In genomic region chr19:1510442-1510806, GRCh38 we compare ENCODE assay signal across 2 cellular contexts.
TF ChIP-seq lines count a peak whose summit lies in the region.

No MANE protein-coding gene starts in this region.

TF ChIP-seq in H1, 55 proteins besides CTCF, POLR2A, EP300 and RAD21:
- TF ChIP-seq SP2 (IDR thresholded peaks at IDR 0.05; ENCODE audit: low read length), result no peak
- no peak for TF ChIP-seq BRCA1 (IDR thresholded peaks at IDR 0.05; ENCODE audit: low read depth, low read length)
- peak; percentile 38; the same call in 1 of the 2 replicates for TF ChIP-seq TEAD4 (IDR thresholded peaks at IDR 0.05; ENCODE audit: low read depth, low read length)
- TF ChIP-seq, protein P1, sequence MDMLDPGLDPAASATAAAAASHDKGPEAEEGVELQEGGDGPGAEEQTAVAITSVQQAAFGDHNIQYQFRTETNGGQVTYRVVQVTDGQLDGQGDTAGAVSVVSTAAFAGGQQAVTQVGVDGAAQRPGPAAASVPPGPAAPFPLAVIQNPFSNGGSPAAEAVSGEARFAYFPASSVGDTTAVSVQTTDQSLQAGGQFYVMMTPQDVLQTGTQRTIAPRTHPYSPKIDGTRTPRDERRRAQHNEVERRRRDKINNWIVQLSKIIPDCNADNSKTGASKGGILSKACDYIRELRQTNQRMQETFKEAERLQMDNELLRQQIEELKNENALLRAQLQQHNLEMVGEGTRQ (IDR thresholded peaks at IDR 0.05; ENCODE audit: low read length), result no peak
- TF ChIP-seq MAX (IDR thresholded peaks at IDR 0.05), result no peak

TF ChIP-seq in HEK293T, 16 proteins besides CTCF, POLR2A, EP300 and RAD21:
- TF ChIP-seq ELF4 (IDR thresholded peaks at IDR 0.05), result no peak
- TF ChIP-seq ZNF384 (IDR thresholded peaks at IDR 0.05), result no peak
- no peak for TF ChIP-seq SUZ12 (IDR thresholded peaks at IDR 0.05)
- TF ChIP-seq SP1 (IDR thresholded peaks at IDR 0.05), result no peak
- no peak for TF ChIP-seq CTBP1 (IDR thresholded peaks at IDR 0.05; ENCODE audit: borderline replicate concordance)
- TF ChIP-seq, protein P2, sequence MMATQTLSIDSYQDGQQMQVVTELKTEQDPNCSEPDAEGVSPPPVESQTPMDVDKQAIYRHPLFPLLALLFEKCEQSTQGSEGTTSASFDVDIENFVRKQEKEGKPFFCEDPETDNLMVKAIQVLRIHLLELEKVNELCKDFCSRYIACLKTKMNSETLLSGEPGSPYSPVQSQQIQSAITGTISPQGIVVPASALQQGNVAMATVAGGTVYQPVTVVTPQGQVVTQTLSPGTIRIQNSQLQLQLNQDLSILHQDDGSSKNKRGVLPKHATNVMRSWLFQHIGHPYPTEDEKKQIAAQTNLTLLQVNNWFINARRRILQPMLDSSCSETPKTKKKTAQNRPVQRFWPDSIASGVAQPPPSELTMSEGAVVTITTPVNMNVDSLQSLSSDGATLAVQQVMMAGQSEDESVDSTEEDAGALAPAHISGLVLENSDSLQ (IDR thresholded peaks at IDR 0.05), result no peak
- no peak for TF ChIP-seq TARDBP (IDR thresholded peaks at IDR 0.05)
- no peak for TF ChIP-seq HDGF (IDR thresholded peaks at IDR 0.05; ENCODE audit: borderline replicate concordance)
- no peak for TF ChIP-seq BHLHE40 (IDR thresholded peaks at IDR 0.05; ENCODE audit: borderline replicate concordance)
- TF ChIP-seq L3MBTL2 (conservative IDR thresholded peaks at IDR 0.05), result no peak
- no peak for TF ChIP-seq NFRKB (IDR thresholded peaks at IDR 0.05)
- no peak for TF ChIP-seq FOXK2 (IDR thresholded peaks at IDR 0.05)
- TF ChIP-seq ARNT (IDR thresholded peaks at IDR 0.05), result no peak
- no peak for TF ChIP-seq LEF1 (IDR thresholded peaks at IDR 0.05; ENCODE audit: borderline replicate concordance)
- no peak for TF ChIP-seq FOXM1 (IDR thresholded peaks at IDR 0.05; ENCODE audit: borderline replicate concordance)
- no peak for TF ChIP-seq FOXA1 (IDR thresholded peaks at IDR 0.05)
